14 cellular contexts compared by ENCODE assay signal in the genomic region with DNA sequence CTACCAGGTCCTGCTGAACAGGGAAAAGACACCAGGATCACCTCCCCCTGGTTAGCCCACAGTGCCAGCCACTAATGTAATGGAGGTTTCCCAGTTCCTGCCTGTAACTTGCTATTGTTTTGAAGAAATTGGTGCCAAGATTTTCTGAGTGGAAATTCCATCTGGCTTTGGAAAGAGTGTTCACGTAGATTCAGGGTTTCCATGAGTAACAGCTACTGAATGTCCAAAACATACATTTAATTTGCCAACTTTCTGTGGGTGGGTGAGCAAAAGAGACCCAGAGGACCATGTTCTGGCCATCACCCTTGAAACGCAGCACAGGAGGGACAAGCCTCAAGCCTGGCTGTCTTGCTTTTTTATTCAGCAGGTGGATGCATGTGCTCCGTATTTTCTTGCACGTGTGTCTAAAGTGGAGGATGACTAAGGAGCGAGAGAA. TPM values are rescaled to one million over a fixed set of nuclear protein-coding genes. Genes with fewer than 3 reads are reported as not detected.
A peak's percentile ranks its signal among the peaks of the same experiment; 100 is the strongest.
DNase-seq lines count a peak whose midpoint lies in the region; ATAC-seq and TF ChIP-seq lines count a peak whose summit lies in the region.
"Had no signal": no experiment of that assay in that cellular context is flagged by ENCODE, and none has a peak within 500 bp of the region (broad histone marks: within the 10 kb centered on the region; RNA-seq: fewer than 3 reads in every experiment).

No MANE protein-coding gene starts in this region.

- H3K36me3 ChIP-seq in MG63 (no peaks in the 10 kb centered on the region), right atrium auricular region (no peaks in the 10 kb centered on the region), aorta (ENCODE audit: control insufficient read depth in 1 of 2, insufficient read depth in 2 of 2, low read length in 1 of 2) (no peaks in the 10 kb centered on the region), GM23338 (ENCODE audit: insufficient read depth) (no peaks in the 10 kb centered on the region)
- H3K36me3 ChIP-seq: cardiac muscle cell, stomach had no signal

- no peaks in the 10 kb centered on the region for H3K9me3 ChIP-seq in MG63
- no peaks in the 10 kb centered on the region for H3K9me3 ChIP-seq in right atrium auricular region
- no peaks in the 10 kb centered on the region for H3K9me3 ChIP-seq in aorta (ENCODE audit: control insufficient read depth, low read length)
- H3K9me3 ChIP-seq: stomach had no signal

- H4K20me1 ChIP-seq in GM23338 (replicated peaks; ENCODE audit: insufficient read depth) = no peaks in the 10 kb centered on the region

- no peak overlapping the region for H2AFZ ChIP-seq in GM23338

- no peak overlapping the region for H3K4me3 ChIP-seq in MG63
- no peak overlapping the region for H3K4me3 ChIP-seq in right atrium auricular region
- no peak overlapping the region for H3K4me3 ChIP-seq in aorta (ENCODE audit: low read length in 2 of 2)
- no peak overlapping the region for H3K4me3 ChIP-seq in GM23338
- H3K4me3 ChIP-seq: cardiac muscle cell, stomach had no signal

- intact Hi-C loops in aorta (cut with DNase I) = no loop called here

- H3K9me2 ChIP-seq in GM23338 (ENCODE audit: insufficient read depth) = peaks cover 5% of the 10 kb centered on the region

- H3K9me3 Mint-ChIP-seq in chondrocyte (ENCODE audit: low read depth) (no peaks in the 10 kb centered on the region), GM23338 (no peaks in the 10 kb centered on the region; the same call in 2 of the 3 replicates)
- H3K9me3 Mint-ChIP-seq: activated CD4-positive, alpha-beta memory T cell treated with anti-CD3 and anti-CD28 coated beads, Interleukin-2, amount 10 ng/mL, durations not matched to agents 7 days and 5 days; immature natural killer cell had no signal

- H3F3A ChIP-seq in GM23338 (replicated peaks; ENCODE audit: low read depth) = no peaks in the 10 kb centered on the region

- H3K4me1 Mint-ChIP-seq in chondrocyte (ENCODE audit: low read depth) = peaks cover 44% of the 10 kb centered on the region
- H3K4me1 Mint-ChIP-seq in GM23338 = peaks cover 6% of the 10 kb centered on the region
- H3K4me1 Mint-ChIP-seq: activated CD4-positive, alpha-beta memory T cell treated with anti-CD3 and anti-CD28 coated beads, Interleukin-2, amount 10 ng/mL, durations not matched to agents 7 days and 5 days; immature natural killer cell had no signal

- peak; percentile 77 for ATAC-seq in aorta (ENCODE audit: low FRiP score)
- ATAC-seq in GM21723 (IDR thresholded peaks at IDR 0.05; ENCODE audit: unreplicated experiment) = no peak
- ATAC-seq in GM23338 = no peak
- no peak for ATAC-seq in GM21619 (IDR thresholded peaks at IDR 0.05; ENCODE audit: unreplicated experiment)

- no peaks in the 10 kb centered on the region for H3K79me2 ChIP-seq in GM23338 (replicated peaks; ENCODE audit: insufficient read depth)

- H3K4me3 Mint-ChIP-seq in chondrocyte (ENCODE audit: unreplicated experiment) = peak overlapping the region; percentile 56
- no peak overlapping the region for H3K4me3 Mint-ChIP-seq in GM23338
- H3K4me3 Mint-ChIP-seq: activated CD4-positive, alpha-beta memory T cell treated with anti-CD3 and anti-CD28 coated beads, Interleukin-2, amount 10 ng/mL, durations not matched to agents 7 days and 5 days; immature natural killer cell had no signal

- H3K27ac ChIP-seq in right atrium auricular region (peak overlapping the region; percentile 74 to 86), aorta (ENCODE audit: low read depth in 1 of 2, low read length in 2 of 2) (peak overlapping the region; percentile 74 to 84), GM23338 (ENCODE audit: low read depth) (no peak overlapping the region)

- 2 to 6% methylated on average over 5 of the region's 5 CpGs for WGBS in aorta, 2 donors

- H3K4me1 ChIP-seq in right atrium auricular region = peaks cover 3 to 50% of the 10 kb centered on the region in 2 donors
- H3K4me1 ChIP-seq in aorta (ENCODE audit: control insufficient read depth in 1 of 2, insufficient read depth in 2 of 2, low read length in 2 of 2) = peaks cover 8 to 15% of the 10 kb centered on the region in 2 donors
- peaks cover 9% of the 10 kb centered on the region for H3K4me1 ChIP-seq in GM23338 (ENCODE audit: insufficient read depth)

- TF ChIP-seq CTCF in chondrocyte (IDR thresholded peaks at IDR 0.05) = no peak
- TF ChIP-seq CTCF in right atrium auricular region (IDR thresholded peaks at IDR 0.05) = no peak
- TF ChIP-seq CTCF in GM23338 (conservative IDR thresholded peaks at IDR 0.05; ENCODE audit: low read depth in 2 of 2) = no peak

- H3K36me3 Mint-ChIP-seq in chondrocyte (ENCODE audit: low read depth) (no peaks in the 10 kb centered on the region), GM23338 (ENCODE audit: low read depth) (no peaks in the 10 kb centered on the region)
- H3K36me3 Mint-ChIP-seq: immature natural killer cell had no signal

- H3K27me3 ChIP-seq in MG63 (no peaks in the 10 kb centered on the region), right atrium auricular region (no peaks in the 10 kb centered on the region), aorta (ENCODE audit: control insufficient read depth in 1 of 2, insufficient read depth in 2 of 2, low read length in 1 of 2) (no peaks in the 10 kb centered on the region), GM23338 (ENCODE audit: insufficient read depth) (no peaks in the 10 kb centered on the region)
- H3K27me3 ChIP-seq: cardiac muscle cell, stomach had no signal

- DNase-seq in MG63 (peak; percentile 81), chondrocyte (ENCODE audit: low spot score) (no peak), right atrium auricular region (ENCODE audit: low spot score) (no peak), aorta (no peak), GM23338 (ENCODE audit: low spot score) (no peak)
- DNase-seq: activated CD4-positive, alpha-beta memory T cell treated with anti-CD3 and anti-CD28 coated beads, Interleukin-2, amount 10 ng/mL, durations not matched to agents 7 days and 5 days; activated effector memory CD4-positive, alpha-beta T cell treated with Interleukin-2 at 50 U/mL for 16 hours; immature natural killer cell; NCI-H1694 treated with DMSO at 0.1 percent for 48 hours; SHP77 treated with DMSO at 0.1 percent for 48 hours; stomach had no signal

- no peak overlapping the region for H3K4me2 ChIP-seq in GM23338

- H3K27ac Mint-ChIP-seq in chondrocyte (ENCODE audit: unreplicated experiment) (peak overlapping the region; percentile 96), GM23338 (no peak overlapping the region)
- H3K27ac Mint-ChIP-seq: activated CD4-positive, alpha-beta memory T cell treated with anti-CD3 and anti-CD28 coated beads, Interleukin-2, amount 10 ng/mL, durations not matched to agents 7 days and 5 days; immature natural killer cell had no signal

- H3K27me3 Mint-ChIP-seq in chondrocyte (ENCODE audit: low read depth) (no peaks in the 10 kb centered on the region), GM23338 (ENCODE audit: insufficient read depth, low read depth, poor library complexity) (peaks cover 2% of the 10 kb centered on the region)

TF ChIP-seq in GM23338, 12 proteins besides CTCF, POLR2A, EP300 and RAD21 (continues in another document):
- TF ChIP-seq POLR2AphosphoS5 (IDR thresholded peaks at IDR 0.05; ENCODE audit: low read depth) (no peak), ETS1 (IDR thresholded peaks at IDR 0.05) (no peak), JUNB (IDR thresholded peaks at IDR 0.05; ENCODE audit: unreplicated experiment) (no peak), EZH2 (IDR thresholded peaks at IDR 0.05; ENCODE audit: low read depth, unreplicated experiment) (no peak), STAT1 (IDR thresholded peaks at IDR 0.05; ENCODE audit: unreplicated experiment) (no peak)
- TF ChIP-seq, protein P1, sequence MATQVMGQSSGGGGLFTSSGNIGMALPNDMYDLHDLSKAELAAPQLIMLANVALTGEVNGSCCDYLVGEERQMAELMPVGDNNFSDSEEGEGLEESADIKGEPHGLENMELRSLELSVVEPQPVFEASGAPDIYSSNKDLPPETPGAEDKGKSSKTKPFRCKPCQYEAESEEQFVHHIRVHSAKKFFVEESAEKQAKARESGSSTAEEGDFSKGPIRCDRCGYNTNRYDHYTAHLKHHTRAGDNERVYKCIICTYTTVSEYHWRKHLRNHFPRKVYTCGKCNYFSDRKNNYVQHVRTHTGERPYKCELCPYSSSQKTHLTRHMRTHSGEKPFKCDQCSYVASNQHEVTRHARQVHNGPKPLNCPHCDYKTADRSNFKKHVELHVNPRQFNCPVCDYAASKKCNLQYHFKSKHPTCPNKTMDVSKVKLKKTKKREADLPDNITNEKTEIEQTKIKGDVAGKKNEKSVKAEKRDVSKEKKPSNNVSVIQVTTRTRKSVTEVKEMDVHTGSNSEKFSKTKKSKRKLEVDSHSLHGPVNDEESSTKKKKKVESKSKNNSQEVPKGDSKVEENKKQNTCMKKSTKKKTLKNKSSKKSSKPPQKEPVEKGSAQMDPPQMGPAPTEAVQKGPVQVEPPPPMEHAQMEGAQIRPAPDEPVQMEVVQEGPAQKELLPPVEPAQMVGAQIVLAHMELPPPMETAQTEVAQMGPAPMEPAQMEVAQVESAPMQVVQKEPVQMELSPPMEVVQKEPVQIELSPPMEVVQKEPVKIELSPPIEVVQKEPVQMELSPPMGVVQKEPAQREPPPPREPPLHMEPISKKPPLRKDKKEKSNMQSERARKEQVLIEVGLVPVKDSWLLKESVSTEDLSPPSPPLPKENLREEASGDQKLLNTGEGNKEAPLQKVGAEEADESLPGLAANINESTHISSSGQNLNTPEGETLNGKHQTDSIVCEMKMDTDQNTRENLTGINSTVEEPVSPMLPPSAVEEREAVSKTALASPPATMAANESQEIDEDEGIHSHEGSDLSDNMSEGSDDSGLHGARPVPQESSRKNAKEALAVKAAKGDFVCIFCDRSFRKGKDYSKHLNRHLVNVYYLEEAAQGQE (IDR thresholded peaks at IDR 0.05; ENCODE audit: unreplicated experiment) = no peak

RNA-seq across cellular contexts. Expression of gene DKK3, which starts 8.8 kb away (rescaled TPM):
- total RNA-seq in MG63 (2014; rRNA removed; shearing (Covaris generic); ENCODE audit: low replicate concordance) = 228 and 269 TPM in 2 replicates
- total RNA-seq in chondrocyte (575 to 655 TPM (median 579 TPM) in 3 replicates), right atrium auricular region (1,000 to 10,000 TPM; 2,934 to 5,316 TPM), aorta (100 to 1,000 TPM; 250 to 313 TPM)
- polyA plus RNA-seq in aorta (100 to 1,000 TPM; 471 to 938 TPM), GM23338 (2016; fragmentation: Nextera tagmentation; extraction: Ambion mirVana) (14.8 and 16.8 TPM in 2 replicates)
- total RNA-seq in GM23338 (2014; rRNA removed; shearing (Covaris generic)) = 31.1 and 42.2 TPM in 2 replicates
- total RNA-seq: activated CD4-positive, alpha-beta memory T cell treated with anti-CD3 and anti-CD28 coated beads, Interleukin-2, amount 10 ng/mL, durations not matched to agents 7 days and 5 days had no signal
